Comparison of ENCODE assay signal across 2 cellular contexts in genomic region chr1:51669191-51669590, GRCh38.
TF ChIP-seq lines count a peak whose summit lies in the region.

No MANE protein-coding gene starts in this region.

TF ChIP-seq in SK-N-SH, 30 proteins besides CTCF, POLR2A, EP300 and RAD21 (continued from another document):
- TF ChIP-seq, protein P1, sequence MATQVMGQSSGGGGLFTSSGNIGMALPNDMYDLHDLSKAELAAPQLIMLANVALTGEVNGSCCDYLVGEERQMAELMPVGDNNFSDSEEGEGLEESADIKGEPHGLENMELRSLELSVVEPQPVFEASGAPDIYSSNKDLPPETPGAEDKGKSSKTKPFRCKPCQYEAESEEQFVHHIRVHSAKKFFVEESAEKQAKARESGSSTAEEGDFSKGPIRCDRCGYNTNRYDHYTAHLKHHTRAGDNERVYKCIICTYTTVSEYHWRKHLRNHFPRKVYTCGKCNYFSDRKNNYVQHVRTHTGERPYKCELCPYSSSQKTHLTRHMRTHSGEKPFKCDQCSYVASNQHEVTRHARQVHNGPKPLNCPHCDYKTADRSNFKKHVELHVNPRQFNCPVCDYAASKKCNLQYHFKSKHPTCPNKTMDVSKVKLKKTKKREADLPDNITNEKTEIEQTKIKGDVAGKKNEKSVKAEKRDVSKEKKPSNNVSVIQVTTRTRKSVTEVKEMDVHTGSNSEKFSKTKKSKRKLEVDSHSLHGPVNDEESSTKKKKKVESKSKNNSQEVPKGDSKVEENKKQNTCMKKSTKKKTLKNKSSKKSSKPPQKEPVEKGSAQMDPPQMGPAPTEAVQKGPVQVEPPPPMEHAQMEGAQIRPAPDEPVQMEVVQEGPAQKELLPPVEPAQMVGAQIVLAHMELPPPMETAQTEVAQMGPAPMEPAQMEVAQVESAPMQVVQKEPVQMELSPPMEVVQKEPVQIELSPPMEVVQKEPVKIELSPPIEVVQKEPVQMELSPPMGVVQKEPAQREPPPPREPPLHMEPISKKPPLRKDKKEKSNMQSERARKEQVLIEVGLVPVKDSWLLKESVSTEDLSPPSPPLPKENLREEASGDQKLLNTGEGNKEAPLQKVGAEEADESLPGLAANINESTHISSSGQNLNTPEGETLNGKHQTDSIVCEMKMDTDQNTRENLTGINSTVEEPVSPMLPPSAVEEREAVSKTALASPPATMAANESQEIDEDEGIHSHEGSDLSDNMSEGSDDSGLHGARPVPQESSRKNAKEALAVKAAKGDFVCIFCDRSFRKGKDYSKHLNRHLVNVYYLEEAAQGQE (IDR thresholded peaks at IDR 0.05; ENCODE audit: low read depth, low read length), result no peak
- TF ChIP-seq GABPA (IDR thresholded peaks at IDR 0.05; ENCODE audit: low read depth) (no peak), ELF1 (IDR thresholded peaks at IDR 0.05) (no peak), MAX (IDR thresholded peaks at IDR 0.05; ENCODE audit: low read depth) (no peak), FOXJ3 (CRISPR knock-in tag; IDR thresholded peaks at IDR 0.05) (no peak), JUND (IDR thresholded peaks at IDR 0.05) (no peak), TEAD4 (IDR thresholded peaks at IDR 0.05; ENCODE audit: borderline replicate concordance, insufficient read depth) (no peak), IRF3 (IDR thresholded peaks at IDR 0.05; ENCODE audit: low read depth, low read length) (no peak), PBX3 (IDR thresholded peaks at IDR 0.05) (no peak), ZBTB33 (IDR thresholded peaks at IDR 0.05; ENCODE audit: borderline replicate concordance, low read depth) (no peak), SMC3 (IDR thresholded peaks at IDR 0.05; ENCODE audit: low read depth, low read length) (no peak)
- TF ChIP-seq, protein P2, sequence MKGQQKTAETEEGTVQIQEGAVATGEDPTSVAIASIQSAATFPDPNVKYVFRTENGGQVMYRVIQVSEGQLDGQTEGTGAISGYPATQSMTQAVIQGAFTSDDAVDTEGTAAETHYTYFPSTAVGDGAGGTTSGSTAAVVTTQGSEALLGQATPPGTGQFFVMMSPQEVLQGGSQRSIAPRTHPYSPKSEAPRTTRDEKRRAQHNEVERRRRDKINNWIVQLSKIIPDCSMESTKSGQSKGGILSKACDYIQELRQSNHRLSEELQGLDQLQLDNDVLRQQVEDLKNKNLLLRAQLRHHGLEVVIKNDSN (IDR thresholded peaks at IDR 0.05; ENCODE audit: borderline replicate concordance, low read depth), result no peak

TF ChIP-seq in SK-N-SH treated with all-trans-retinoic acid at 6 μM for 48 hours, 23 proteins besides CTCF, POLR2A, EP300 and RAD21 (continued from another document):
- no peak for TF ChIP-seq TSHZ2 (CRISPR knock-in tag; IDR thresholded peaks at IDR 0.05)
- TF ChIP-seq ESRRG (CRISPR knock-in tag; IDR thresholded peaks at IDR 0.05), result no peak
- TF ChIP-seq, protein P3, sequence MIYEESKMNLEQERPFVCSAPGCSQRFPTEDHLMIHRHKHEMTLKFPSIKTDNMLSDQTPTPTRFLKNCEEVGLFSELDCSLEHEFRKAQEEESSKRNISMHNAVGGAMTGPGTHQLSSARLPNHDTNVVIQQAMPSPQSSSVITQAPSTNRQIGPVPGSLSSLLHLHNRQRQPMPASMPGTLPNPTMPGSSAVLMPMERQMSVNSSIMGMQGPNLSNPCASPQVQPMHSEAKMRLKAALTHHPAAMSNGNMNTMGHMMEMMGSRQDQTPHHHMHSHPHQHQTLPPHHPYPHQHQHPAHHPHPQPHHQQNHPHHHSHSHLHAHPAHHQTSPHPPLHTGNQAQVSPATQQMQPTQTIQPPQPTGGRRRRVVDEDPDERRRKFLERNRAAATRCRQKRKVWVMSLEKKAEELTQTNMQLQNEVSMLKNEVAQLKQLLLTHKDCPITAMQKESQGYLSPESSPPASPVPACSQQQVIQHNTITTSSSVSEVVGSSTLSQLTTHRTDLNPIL (CRISPR knock-in tag; IDR thresholded peaks at IDR 0.05; ENCODE audit: low read depth), result no peak
- no peak for TF ChIP-seq TCF4 (CRISPR knock-in tag; IDR thresholded peaks at IDR 0.05; ENCODE audit: borderline replicate concordance)
- TF ChIP-seq ZFP3 (CRISPR knock-in tag; IDR thresholded peaks at IDR 0.05), result no peak
- no peak for TF ChIP-seq CSDC2 (CRISPR knock-in tag; IDR thresholded peaks at IDR 0.05)
- TF ChIP-seq ZC3H10 (CRISPR knock-in tag; IDR thresholded peaks at IDR 0.05), result no peak
